8 cellular contexts compared by ENCODE assay signal in genomic region chr6:77740380-77740779, GRCh38.
DNase-seq lines count a peak whose midpoint lies in the region; ATAC-seq and TF ChIP-seq lines count a peak whose summit lies in the region.

No MANE protein-coding gene starts in this region.

- H3K27ac ChIP-seq in C4-2B = no peak overlapping the region

- ATAC-seq in HG03108 (IDR thresholded peaks at IDR 0.05; ENCODE audit: unreplicated experiment) (no peak), HG03025 (IDR thresholded peaks at IDR 0.05; ENCODE audit: low FRiP score, unreplicated experiment) (no peak)

- TF ChIP-seq CTCF in C4-2B (conservative IDR thresholded peaks at IDR 0.05) = peak; percentile 60

- H3K36me3 ChIP-seq in adipocyte (ENCODE audit: control insufficient read depth, insufficient read depth, low read length, severe bottlenecking) = no peaks in the 10 kb centered on the region

- no peaks in the 10 kb centered on the region for H3K27me3 ChIP-seq in adipocyte (replicated peaks; ENCODE audit: control insufficient read depth, insufficient read depth, low read length)

- no peak overlapping the region for H3K9ac ChIP-seq in adipocyte (ENCODE audit: low read length)

- no peaks in the 10 kb centered on the region for H3K9me3 ChIP-seq in adipocyte (ENCODE audit: control insufficient read depth, low read length)

- no peak overlapping the region for H3K4me3 ChIP-seq in adipocyte (ENCODE audit: low read length)

- no peaks in the 10 kb centered on the region for H3K4me1 ChIP-seq in adipocyte (ENCODE audit: control insufficient read depth, insufficient read depth, low read length)

- DNase-seq in HPDE6-E6E7 (ENCODE audit: extremely low spot score) (peak; percentile 2), adipocyte (ENCODE audit: low read depth) (peak; percentile 69), kidney glomerular epithelial cell (lab: John Stamatoyannopoulos, UW) (peak; percentile 25), DMS114 treated with DMSO at 0.1 percent for 48 hours (lab: John Stamatoyannopoulos, UW; ENCODE audit: unreplicated experiment) (no peak), activated T-cell treated with anti-CD3 and anti-CD28 coated beads for 4 hours (no peak)

Comparison
In these comparisons a context has a peak if more than half of its experiments do, and no peak if none do; other contexts are left out.
1. DNase-seq: peak in HPDE6-E6E7 (single experiment), adipocyte (single experiment) and kidney glomerular epithelial cell (single experiment); none in DMS114 treated with DMSO at 0.1 percent for 48 hours (single experiment) and activated T-cell treated with anti-CD3 and anti-CD28 coated beads for 4 hours (single experiment).